ENCODE assay signal across 24 cellular contexts in the genomic region with DNA sequence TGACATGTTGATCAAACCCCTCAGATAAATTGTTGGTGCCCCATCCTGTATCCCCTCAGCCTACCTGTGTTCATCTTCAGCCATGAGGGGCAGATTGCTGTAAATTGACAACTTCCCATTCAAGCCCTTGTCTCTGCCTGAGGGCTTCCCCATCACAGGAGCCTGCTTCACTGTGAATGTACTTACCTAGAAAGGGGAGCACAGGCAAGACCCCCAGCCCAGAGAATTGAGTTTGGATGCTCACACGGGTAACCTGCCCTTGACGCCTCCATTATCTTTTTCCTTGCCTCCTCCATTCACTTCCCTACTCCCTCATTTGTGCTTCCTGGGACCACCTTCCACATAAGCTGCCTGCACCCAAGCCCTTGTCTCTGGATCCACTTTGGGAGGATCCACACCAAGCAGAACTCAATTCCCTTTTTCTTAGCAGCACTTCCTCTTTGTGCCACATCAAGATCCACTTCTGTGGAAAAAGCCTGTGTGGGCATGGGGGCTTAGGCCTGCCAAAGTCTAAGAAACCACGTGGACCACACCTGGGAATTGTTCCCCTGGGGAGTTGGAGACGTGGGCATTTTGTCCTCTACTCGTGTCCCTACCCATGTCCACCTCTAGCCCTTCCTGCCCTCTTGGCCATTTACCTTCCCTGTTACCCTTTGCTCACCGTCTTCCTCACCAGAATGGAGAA.
"Had no signal": no experiment of that assay in that cellular context is flagged by ENCODE, and none has a peak within 500 bp of the region (broad histone marks: within the 10 kb centered on the region; RNA-seq: fewer than 3 reads in every experiment).

No MANE protein-coding gene starts in this region.

- H3K36me3 ChIP-seq: esophagus squamous epithelium, gastroesophageal sphincter, neural progenitor cell, pancreas, prostate gland, spleen, tibial nerve had no signal

- H3K4me1 Mint-ChIP-seq: mesothelial cell of epicardium, neural progenitor cell had no signal

- H3K36me3 Mint-ChIP-seq: memory B cell; mesothelial cell of epicardium; natural killer cell treated with Interleukin-12 subunit alpha and Interleukin-12 subunit beta and Interleukin-15 and Interleukin-18, amount 100 ng/mL, for 72 hours; neural progenitor cell; stimulated activated naive B cell treated with anti-CD40 and anti-IgM and Interleukin-4, amounts not matched to agents 10 μg/mL and 1 μg/mL and 100 μg/mL, for 72 hours had no signal

- H3K4me1 ChIP-seq: pancreas, prostate gland had no signal

- DNase-seq: effector memory CD8-positive, alpha-beta T cell; esophagus squamous epithelium; foreskin fibroblast; glutamatergic neuron; islet precursor cell; nucleus accumbens; pancreas; spleen; stimulated activated CD4-positive, alpha-beta T cell treated with anti-CD3 and anti-CD28 coated beads, Interleukin-15, amount 100 ng/mL, for 24 hours; stimulated activated CD4-positive, alpha-beta T cell treated with anti-CD3 and anti-CD28 coated beads, Interleukin-1b, Interleukin-23, amount 100 ng/mL, for 48 hours; stimulated activated CD4-positive, alpha-beta T cell treated with anti-CD3 and anti-CD28 coated beads, Interleukin-4, amount 100 ng/mL, for 4 hours; stimulated activated naive B cell treated with anti-CD40 and anti-IgM and Interleukin-4, amounts not matched to agents 10 μg/mL and 1 μg/mL and 100 μg/mL, for 72 hours; stimulated activated naive CD8-positive, alpha-beta T cell treated with anti-CD3 and anti-CD28 coated beads, Interleukin-15, amount 100 ng/mL, for 72 hours; testis had no signal

- H3K4me3 Mint-ChIP-seq: effector memory CD8-positive, alpha-beta T cell; memory B cell; mesothelial cell of epicardium; natural killer cell treated with Interleukin-12 subunit alpha and Interleukin-12 subunit beta and Interleukin-15 and Interleukin-18, amount 100 ng/mL, for 72 hours; neural progenitor cell; stimulated activated naive B cell treated with anti-CD40 and anti-IgM and Interleukin-4, amounts not matched to agents 10 μg/mL and 1 μg/mL and 100 μg/mL, for 72 hours; stimulated activated naive CD8-positive, alpha-beta T cell treated with anti-CD3 and anti-CD28 coated beads, Interleukin-15, amount 100 ng/mL, for 72 hours had no signal

- H3K27ac Mint-ChIP-seq: effector memory CD8-positive, alpha-beta T cell; memory B cell; mesothelial cell of epicardium; natural killer cell treated with Interleukin-12 subunit alpha and Interleukin-12 subunit beta and Interleukin-15 and Interleukin-18, amount 100 ng/mL, for 72 hours; neural progenitor cell; stimulated activated naive B cell treated with anti-CD40 and anti-IgM and Interleukin-4, amounts not matched to agents 10 μg/mL and 1 μg/mL and 100 μg/mL, for 72 hours; stimulated activated naive CD8-positive, alpha-beta T cell treated with anti-CD3 and anti-CD28 coated beads, Interleukin-15, amount 100 ng/mL, for 72 hours had no signal

- ATAC-seq: effector memory CD8-positive, alpha-beta T cell; gastroesophageal sphincter; left lobe of liver; natural killer cell treated with Interleukin-12 subunit alpha and Interleukin-12 subunit beta and Interleukin-15 and Interleukin-18, amount 100 ng/mL, for 72 hours; pancreas; sciatic nerve; stimulated activated naive B cell treated with anti-CD40 and anti-IgM and Interleukin-4, amounts not matched to agents 10 μg/mL and 1 μg/mL and 100 μg/mL, for 72 hours; stimulated activated naive CD8-positive, alpha-beta T cell treated with anti-CD3 and anti-CD28 coated beads, Interleukin-15, amount 100 ng/mL, for 72 hours had no signal

- H3K9me3 ChIP-seq: esophagus squamous epithelium, gastroesophageal sphincter, pancreas, prostate gland, spleen, testis, tibial nerve had no signal

- H3K9me3 Mint-ChIP-seq: memory B cell; mesothelial cell of epicardium; natural killer cell treated with Interleukin-12 subunit alpha and Interleukin-12 subunit beta and Interleukin-15 and Interleukin-18, amount 100 ng/mL, for 72 hours; stimulated activated naive B cell treated with anti-CD40 and anti-IgM and Interleukin-4, amounts not matched to agents 10 μg/mL and 1 μg/mL and 100 μg/mL, for 72 hours; stimulated activated naive CD8-positive, alpha-beta T cell treated with anti-CD3 and anti-CD28 coated beads, Interleukin-15, amount 100 ng/mL, for 72 hours had no signal

- H3K27me3 ChIP-seq: testis, tibial nerve had no signal

- H3K4me3 ChIP-seq: esophagus squamous epithelium, gastroesophageal sphincter, neural progenitor cell, pancreas, prostate gland, spleen, testis, tibial nerve had no signal

- H3K27ac ChIP-seq: epithelial cell of prostate, esophagus squamous epithelium, gastroesophageal sphincter, neural progenitor cell, pancreas, prostate gland, spleen, testis, tibial nerve had no signal
